Comparison of ENCODE assay signal across 7 cellular contexts in the genomic region with DNA sequence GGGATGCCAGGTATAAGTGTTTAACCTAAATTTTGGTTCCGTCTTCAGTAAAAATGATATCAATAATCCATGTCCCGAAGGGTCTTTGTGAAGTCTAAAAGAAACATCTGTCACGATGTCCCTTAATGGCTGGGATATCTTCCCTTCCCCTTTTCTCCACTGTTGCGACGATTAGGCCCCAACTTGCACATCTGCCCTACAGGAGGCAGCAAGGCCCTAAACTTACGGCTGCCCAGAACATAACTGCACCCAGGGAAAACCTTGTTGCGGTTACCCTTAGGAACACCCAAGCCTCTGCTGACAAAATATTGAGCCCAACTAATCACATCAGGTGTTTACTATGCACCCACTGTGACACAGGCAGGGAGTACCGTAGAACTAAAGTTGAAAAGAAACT. TPM values are rescaled to one million over a fixed set of nuclear protein-coding genes. Genes with fewer than 3 reads are reported as not detected.
DNase-seq lines count a peak whose midpoint lies in the region; ATAC-seq and TF ChIP-seq lines count a peak whose summit lies in the region.

No MANE protein-coding gene starts in this region.

- peaks cover 26% of the 10 kb centered on the region for H3K4me1 ChIP-seq in mucosa of stomach (ENCODE audit: control insufficient read depth, insufficient read depth, low read length)

- no peaks in the 10 kb centered on the region for H3K9me3 ChIP-seq in T-helper 17 cell (ENCODE audit: control insufficient read depth, low read length, poor library complexity, severe bottlenecking)
- no peaks in the 10 kb centered on the region for H3K9me3 ChIP-seq in mucosa of stomach (ENCODE audit: control insufficient read depth, low read length)

- H3K27me3 Mint-ChIP-seq in T-helper 17 cell, result no peaks in the 10 kb centered on the region
- no peaks in the 10 kb centered on the region for H3K27me3 Mint-ChIP-seq in dendritic cell treated with granulocyte-macrophage colony-stimulating factor and Interleukin-4, amounts not matched to agents 40 ng/mL and 50 ng/mL, for 4 days

- peak overlapping the region; percentile 93 for H3K27ac Mint-ChIP-seq in T-helper 17 cell
- peak overlapping the region; percentile 93 for H3K27ac Mint-ChIP-seq in dendritic cell treated with granulocyte-macrophage colony-stimulating factor and Interleukin-4, amounts not matched to agents 40 ng/mL and 50 ng/mL, for 4 days

- intact Hi-C loops in dendritic cell treated with granulocyte-macrophage colony-stimulating factor and Interleukin-4, amounts not matched to agents 40 ng/mL and 50 ng/mL, for 4 days (cut with micrococcal nuclease), result loop anchor here (1.0 to 5.0 kb wide), 4 partner anchors 56 to 1556 kb away; a partner anchor contains a TSS

- H3K4me3 ChIP-seq in mucosa of stomach (ENCODE audit: low read length), result no peak overlapping the region

- H3K4me1 Mint-ChIP-seq in T-helper 17 cell, result peaks cover 40% of the 10 kb centered on the region
- H3K4me1 Mint-ChIP-seq in dendritic cell treated with granulocyte-macrophage colony-stimulating factor and Interleukin-4, amounts not matched to agents 40 ng/mL and 50 ng/mL, for 4 days (ENCODE audit: low read depth), result peaks cover 36% of the 10 kb centered on the region

- no peaks in the 10 kb centered on the region for H3K27me3 ChIP-seq in mucosa of stomach (ENCODE audit: control insufficient read depth, insufficient read depth, low read length)

- peak; percentile 14 for DNase-seq in GM10266 (ENCODE audit: extremely low spot score)
- peak; percentile 85 for DNase-seq in MV-4-11 (lab: John Stamatoyannopoulos, UW)
- DNase-seq in T-helper 17 cell, result peak in 2 of 3 donors; percentile 8 to 16
- DNase-seq in left lobe of liver (ENCODE audit: low spot score), result no peak

- peak overlapping the region; percentile 66 for H3K9ac ChIP-seq in mucosa of stomach (ENCODE audit: low read length)

- peak; percentile 43 for TF ChIP-seq CTCF in GM10266 (IDR thresholded peaks at IDR 0.05; ENCODE audit: control insufficient read depth, insufficient read depth, low read depth, missing control alignments)

- ATAC-seq in T-helper 17 cell (peak; percentile 4), left lobe of liver (no peak), HG02885 (IDR thresholded peaks at IDR 0.05; ENCODE audit: poor library complexity, unreplicated experiment) (no peak)

- no peaks in the 10 kb centered on the region for H3K9me3 Mint-ChIP-seq in dendritic cell treated with granulocyte-macrophage colony-stimulating factor and Interleukin-4, amounts not matched to agents 40 ng/mL and 50 ng/mL, for 4 days

- H3K36me3 ChIP-seq in mucosa of stomach (ENCODE audit: control insufficient read depth, insufficient read depth, low read length), result no peaks in the 10 kb centered on the region

- no peaks in the 10 kb centered on the region for H3K36me3 Mint-ChIP-seq in T-helper 17 cell (ENCODE audit: low read depth)
- peaks cover 20% of the 10 kb centered on the region for H3K36me3 Mint-ChIP-seq in dendritic cell treated with granulocyte-macrophage colony-stimulating factor and Interleukin-4, amounts not matched to agents 40 ng/mL and 50 ng/mL, for 4 days (ENCODE audit: low read depth)

- H3K4me3 Mint-ChIP-seq in T-helper 17 cell, result peak overlapping the region; percentile 82
- H3K4me3 Mint-ChIP-seq in dendritic cell treated with granulocyte-macrophage colony-stimulating factor and Interleukin-4, amounts not matched to agents 40 ng/mL and 50 ng/mL, for 4 days, result peak overlapping the region; percentile 81

RNA-seq across cellular contexts. Expression of a gene that starts 1.2 kb away (rescaled TPM):
- total RNA-seq in T-helper 17 cell (100 to 1,000 TPM; 108 to 114 TPM), left lobe of liver (30.2 TPM)
